ENCODE assay signal across 7 cellular contexts in the genomic region with DNA sequence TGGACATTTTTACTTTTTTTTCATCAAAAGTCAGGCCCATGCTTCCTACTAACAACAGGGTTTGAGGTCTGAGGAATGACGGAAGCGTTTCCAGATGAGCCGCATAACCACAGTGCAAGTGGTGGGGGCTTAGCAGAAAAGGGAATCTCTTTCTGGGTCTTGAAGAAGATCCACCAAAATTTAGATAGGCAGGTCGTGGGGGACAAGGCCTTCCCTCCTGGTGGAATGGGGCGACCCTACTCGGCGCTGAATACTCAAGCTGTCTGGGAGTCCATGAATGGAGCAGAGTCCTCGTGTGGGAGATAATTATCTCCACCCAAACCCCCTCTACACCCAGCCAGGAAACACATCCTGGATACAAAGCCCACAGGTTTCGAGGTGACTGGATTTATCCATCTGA.
"Had no signal": no experiment of that assay in that cellular context is flagged by ENCODE, and none has a peak within 500 bp of the region (broad histone marks: within the 10 kb centered on the region; RNA-seq: fewer than 3 reads in every experiment).

No MANE protein-coding gene starts in this region.

- H3K27ac Mint-ChIP-seq: HFFc6 had no signal

- H3K9me3 Mint-ChIP-seq: HFFc6 had no signal

- H3K27ac ChIP-seq: GM23248 had no signal

- H3K4me3 Mint-ChIP-seq: HFFc6 had no signal

- H3K9me3 ChIP-seq: HAP-1 had no signal

- DNase-seq: GM23248, GOT3, H7, HFFc6, IMR-90 had no signal

- H3K9ac ChIP-seq: GM23248 had no signal

- H3K4me3 ChIP-seq: GM23248, HAP-1, K562 had no signal

- H2AFZ ChIP-seq: GM23248 had no signal
